15 cellular contexts compared by ENCODE assay signal in the genomic region with DNA sequence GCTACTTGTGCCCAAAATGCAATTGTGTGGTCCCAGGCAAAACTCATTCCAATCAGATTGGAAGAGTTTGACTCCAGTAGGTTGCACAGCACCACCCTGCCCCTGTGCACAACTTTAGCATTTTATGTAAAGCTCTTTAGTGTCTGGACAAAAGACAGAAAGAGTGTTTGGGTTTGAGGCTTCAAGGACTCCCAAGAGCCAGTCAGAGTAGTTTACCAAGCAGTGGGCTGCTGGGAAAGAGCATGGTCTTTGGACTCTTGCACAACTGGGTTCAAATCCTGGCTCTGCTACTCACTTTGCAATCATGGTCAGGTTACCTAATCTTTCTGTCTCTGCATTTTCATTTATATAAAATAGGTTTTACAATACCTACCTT.
DNase-seq lines count a peak whose midpoint lies in the region; ATAC-seq lines count a peak whose summit lies in the region.
"Had no signal": no experiment of that assay in that cellular context is flagged by ENCODE, and none has a peak within 500 bp of the region (broad histone marks: within the 10 kb centered on the region; RNA-seq: fewer than 3 reads in every experiment).

No MANE protein-coding gene starts in this region.

- H3K4me1 ChIP-seq in skeletal muscle tissue (ENCODE audit: control insufficient read depth in 3 of 3, insufficient read depth in 3 of 3, low read length in 3 of 3): peaks cover 14 to 21% (median 17%) of the 10 kb centered on the region in 3 donors

- DNase-seq in HuH-7.5 (ENCODE audit: low spot score) (peak; percentile 68), left lobe of liver (ENCODE audit: low spot score) (peak; percentile 83), NK-92 (lab: John Stamatoyannopoulos, UW; ENCODE audit: unreplicated experiment) (no peak), NCI-H1417 (lab: John Stamatoyannopoulos, UW) (no peak)
- DNase-seq: Calu3; CD4-positive, alpha-beta memory T cell; DMS53; H7; IMR-90; NCI-H1105 treated with DMSO at 0.1 percent for 48 hours; NCI-H187; NCI-H69 had no signal

- ATAC-seq in left lobe of liver: peak; percentile 85
- ATAC-seq in GM19395 (IDR thresholded peaks at IDR 0.05; ENCODE audit: unreplicated experiment): no peak

- H3K27me3 ChIP-seq in skeletal muscle tissue (ENCODE audit: control insufficient read depth in 3 of 3, insufficient read depth in 3 of 3, low read length in 3 of 3): no peaks in the 10 kb centered on the region

- peak overlapping the region in 1 of 3 donors; percentile 58 for H3K9ac ChIP-seq in skeletal muscle tissue (ENCODE audit: low read depth in 1 of 3, low read length in 3 of 3)

- H3K27ac ChIP-seq in angular gyrus (ENCODE audit: low read depth, low read length) (peak overlapping the region; percentile 71), skeletal muscle tissue (ENCODE audit: low read depth, low read length) (peak overlapping the region; percentile 54)

- H3K9me3 ChIP-seq in skeletal muscle tissue (ENCODE audit: control insufficient read depth in 3 of 3, low read length in 3 of 3): no peaks in the 10 kb centered on the region

- peaks cover 40 to 55% (median 45%) of the 10 kb centered on the region in 3 donors for H3K36me3 ChIP-seq in skeletal muscle tissue (ENCODE audit: control insufficient read depth in 3 of 3, insufficient read depth in 3 of 3, low read length in 3 of 3)

- no peak overlapping the region for H3K4me3 ChIP-seq in skeletal muscle tissue (ENCODE audit: low read length in 3 of 3)

Comparison
In these comparisons a context has a peak if more than half of its experiments do, and no peak if none do; other contexts are left out.
1. DNase-seq: peak in HuH-7.5 (single experiment) and left lobe of liver (single experiment); none in NK-92 (single experiment) and NCI-H1417 (0 of 3).